In genomic region chr5:147483961-147484707, GRCh38 we compare ENCODE assay signal across 8 cellular contexts. TPM values are rescaled to one million over a fixed set of nuclear protein-coding genes. Genes with fewer than 3 reads are reported as not detected.
DNase-seq lines count a peak whose midpoint lies in the region; ATAC-seq and TF ChIP-seq lines count a peak whose summit lies in the region.

No MANE protein-coding gene starts in this region.

- in situ Hi-C loops in G401 (cut with HindIII; ENCODE audit: low sequenced_read_pairs) = no loop called here

- DNase-seq in NCI-H2029 treated with DMSO at 0.1 percent for 48 hours (lab: John Stamatoyannopoulos, UW) (peak; percentile 98), choroid plexus epithelial cell (ENCODE audit: low read depth) (peak; percentile 68), mucosa of descending colon (peak; percentile 49 to 66 (median 51)), OCI-LY7 (ENCODE audit: low spot score) (no peak), NK-92 (lab: John Stamatoyannopoulos, UW; ENCODE audit: unreplicated experiment) (no peak), G401 (ENCODE audit: low spot score) (no peak)

- CTCF ChIA-PET in OCI-LY7 (lab: Charles Lee; ENCODE audit: unreplicated experiment) = no interaction called here

- TF ChIP-seq CTCF in choroid plexus epithelial cell (conservative IDR thresholded peaks at IDR 0.05; ENCODE audit: low read depth, low read length) (no peak), mucosa of descending colon (IDR thresholded peaks at IDR 0.05) (no peak), OCI-LY7 (conservative IDR thresholded peaks at IDR 0.05; ENCODE audit: low read length) (no peak)

- H3K9ac ChIP-seq in BLaER1 treated with 17β-estradiol and CSF1 and Interleukin-3, amounts not matched to agents 10 nM and 100 nM = no peak overlapping the region

- intact Hi-C loops in mucosa of descending colon (cut with DNase I, micrococcal nuclease) (no loop called here), OCI-LY7 (cut with micrococcal nuclease; ENCODE audit: unreplicated experiment) (no loop called here)

- H3K36me3 ChIP-seq in BLaER1 treated with 17β-estradiol and CSF1 and Interleukin-3, amounts not matched to agents 10 nM and 100 nM = no peaks in the 10 kb centered on the region
- H3K36me3 ChIP-seq in mucosa of descending colon (ENCODE audit: low read depth) (no peaks in the 10 kb centered on the region), OCI-LY7 (ENCODE audit: insufficient read depth, low read length) (no peaks in the 10 kb centered on the region)

- no peak overlapping the region for H3K4me3 ChIP-seq in BLaER1 treated with 17β-estradiol and CSF1 and Interleukin-3, amounts not matched to agents 10 nM and 100 nM
- H3K4me3 ChIP-seq in choroid plexus epithelial cell (ENCODE audit: low read depth, low read length) (no peak overlapping the region), mucosa of descending colon (no peak overlapping the region), OCI-LY7 (ENCODE audit: low read depth, low read length, poor library complexity, severe bottlenecking) (no peak overlapping the region)

- H3K79me2 ChIP-seq in OCI-LY7 (ENCODE audit: insufficient read depth, low read depth, low read length) = no peaks in the 10 kb centered on the region

- peaks cover 0 to 7% (median 0%) of the 10 kb centered on the region in 11 experiments; a peak in 3 of 22 replicates for H3K27me3 ChIP-seq in BLaER1 treated with 17β-estradiol and CSF1 and Interleukin-3, amounts not matched to agents 10 nM and 100 nM

- POLR2A ChIA-PET in OCI-LY7 (lab: Charles Lee) = no interaction called here

- ATAC-seq in mucosa of descending colon (peak; percentile 69), GM18861 (IDR thresholded peaks at IDR 0.05; ENCODE audit: unreplicated experiment) (no peak)

- H3K4me2 ChIP-seq in BLaER1 treated with 17β-estradiol and CSF1 and Interleukin-3, amounts not matched to agents 10 nM and 100 nM = peak overlapping the region in 9 of 11 experiments; percentile 5 to 69 (median 44); a peak in 16 of 22 replicates
- H3K4me2 ChIP-seq in OCI-LY7 (ENCODE audit: low read length) = no peak overlapping the region

- H3K9me3 ChIP-seq in BLaER1 treated with 17β-estradiol and CSF1 and Interleukin-3, amounts not matched to agents 10 nM and 100 nM (replicated peaks in 1 of 11) = 0 out of 22 replicates have a peak, but pooled peaks cover 0 to 5% (median 0%) of the 10 kb centered on the region in 11 experiments
- H3K9me3 ChIP-seq in mucosa of descending colon = no peaks in the 10 kb centered on the region
- no peaks in the 10 kb centered on the region for H3K9me3 ChIP-seq in OCI-LY7 (ENCODE audit: low read length)

- no peak overlapping the region for H2AFZ ChIP-seq in OCI-LY7 (ENCODE audit: low read length)

- H4K20me1 ChIP-seq in BLaER1 treated with 17β-estradiol and CSF1 and Interleukin-3, amounts not matched to agents 10 nM and 100 nM = no peaks in the 10 kb centered on the region
- no peaks in the 10 kb centered on the region for H4K20me1 ChIP-seq in OCI-LY7 (ENCODE audit: insufficient read depth, low read length)

- H3K9me2 ChIP-seq in OCI-LY7 (ENCODE audit: insufficient read depth, low read length) = no peaks in the 10 kb centered on the region

- H3K4me1 ChIP-seq in BLaER1 treated with 17β-estradiol and CSF1 and Interleukin-3, amounts not matched to agents 10 nM and 100 nM = peaks cover 33 to 53% (median 46%) of the 10 kb centered on the region in 10 experiments
- peaks cover 2% of the 10 kb centered on the region for H3K4me1 ChIP-seq in mucosa of descending colon (ENCODE audit: low read depth)
- peaks cover 4% of the 10 kb centered on the region for H3K4me1 ChIP-seq in OCI-LY7 (ENCODE audit: insufficient read depth, low read length, poor library complexity, severe bottlenecking)

- H3K27ac ChIP-seq in BLaER1 treated with 17β-estradiol and CSF1 and Interleukin-3, amounts not matched to agents 10 nM and 100 nM = peak overlapping the region in 2 of 11 experiments; percentile 48 to 77; a peak in 2 of 22 replicates
- no peak overlapping the region for H3K27ac ChIP-seq in OCI-LY7 (ENCODE audit: low read depth, low read length, poor library complexity, severe bottlenecking)

- BruUV-seq in OCI-LY7 (replicated peaks; lab: Mats Ljungman, UMichigan) = no TSS peak

RNA-seq across cellular contexts. Expression of gene DPYSL3, which starts 25.7 kb away (rescaled TPM):
- total RNA-seq in mucosa of descending colon = 100 to 1,000 TPM in 1 of 3 donors, 10 to 100 TPM in 2; 12.0 to 134 (median 31.1) TPM
- 0.70 TPM in 1 of 2 replicates, not detected in the other for total RNA-seq in OCI-LY7 (2014; rRNA removed; shearing (Covaris generic))
- total RNA-seq in OCI-LY7 (2022) = not detected in 2 replicates
- 0.58 TPM in 1 of 2 replicates, not detected in the other for total RNA-seq in G401 (2014; rRNA removed; shearing (Covaris generic))

Comparison
In these comparisons a context has a peak if more than half of its experiments do, and no peak if none do; other contexts are left out.
1. DNase-seq: peak in NCI-H2029 treated with DMSO at 0.1 percent for 48 hours (single experiment), choroid plexus epithelial cell (single experiment) and mucosa of descending colon (3 of 3); none in OCI-LY7 (single experiment), NK-92 (single experiment) and G401 (single experiment).